22 cellular contexts compared by ENCODE assay signal in the genomic region with DNA sequence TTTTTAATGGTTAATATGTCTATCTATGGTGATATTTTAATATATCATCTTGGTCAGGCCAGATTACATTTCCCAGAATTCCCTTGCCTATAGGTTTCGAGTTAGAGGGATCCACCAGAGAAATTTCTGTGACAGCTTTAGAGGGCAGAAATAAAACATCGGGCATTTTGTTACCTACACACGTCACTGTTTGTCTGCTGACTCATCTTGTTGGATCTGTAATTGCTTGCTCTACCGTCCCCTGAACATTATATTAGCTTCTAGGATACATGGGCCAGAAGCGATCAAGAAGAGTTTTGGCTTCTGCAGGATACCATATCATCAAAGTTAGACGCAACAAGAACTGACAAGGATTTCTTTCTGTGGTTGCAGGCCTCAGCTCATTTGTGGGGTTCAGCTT.
DNase-seq lines count a peak whose midpoint lies in the region; ATAC-seq and TF ChIP-seq lines count a peak whose summit lies in the region.
"Had no signal": no experiment of that assay in that cellular context is flagged by ENCODE, and none has a peak within 500 bp of the region (broad histone marks: within the 10 kb centered on the region; RNA-seq: fewer than 3 reads in every experiment).

No MANE protein-coding gene starts in this region.

- in situ Hi-C loops in Caki2 (cut with HindIII; ENCODE audit: low pct_unique_long_range_greater_than_20kb, low sequenced_read_pairs), result no loop called here

- H4K20me1 ChIP-seq in GM23338 (replicated peaks; ENCODE audit: insufficient read depth) (no peaks in the 10 kb centered on the region), neural progenitor cell (ENCODE audit: low read depth) (no peaks in the 10 kb centered on the region)
- H4K20me1 ChIP-seq: BLaER1 treated with 17β-estradiol and CSF1 and Interleukin-3, amounts not matched to agents 10 nM and 100 nM had no signal

- H3K36me3 Mint-ChIP-seq in GM23338 (ENCODE audit: low read depth) (no peaks in the 10 kb centered on the region), neural progenitor cell (no peaks in the 10 kb centered on the region)
- H3K36me3 Mint-ChIP-seq in activated CD4-positive, alpha-beta memory T cell treated with anti-CD3 and anti-CD28 coated beads, Interleukin-2, amount 10 ng/mL, durations not matched to agents 7 days and 5 days (ENCODE audit: low read depth), result no peaks in the 10 kb centered on the region

- H3K4me3 Mint-ChIP-seq in GM23338 (no peak overlapping the region), neural progenitor cell (no peak overlapping the region)
- no peak overlapping the region for H3K4me3 Mint-ChIP-seq in activated CD4-positive, alpha-beta memory T cell treated with anti-CD3 and anti-CD28 coated beads, Interleukin-2, amount 10 ng/mL, durations not matched to agents 7 days and 5 days
- H3K4me3 Mint-ChIP-seq: CD4-positive, alpha-beta T cell had no signal

- H3K27ac Mint-ChIP-seq in GM23338, result no peak overlapping the region
- no peak overlapping the region for H3K27ac Mint-ChIP-seq in neural progenitor cell
- no peak overlapping the region for H3K27ac Mint-ChIP-seq in activated CD4-positive, alpha-beta memory T cell treated with anti-CD3 and anti-CD28 coated beads, Interleukin-2, amount 10 ng/mL, durations not matched to agents 7 days and 5 days
- H3K27ac Mint-ChIP-seq: CD4-positive, alpha-beta T cell had no signal

- H2AFZ ChIP-seq in GM23338 (peak overlapping the region; percentile 80; the same call in 1 of the 2 replicates), neural progenitor cell (replicated peaks) (peak overlapping the region; percentile 48)

- H3K4me1 Mint-ChIP-seq in GM23338 (peaks cover 9% of the 10 kb centered on the region), neural progenitor cell (no peaks in the 10 kb centered on the region)
- no peaks in the 10 kb centered on the region for H3K4me1 Mint-ChIP-seq in activated CD4-positive, alpha-beta memory T cell treated with anti-CD3 and anti-CD28 coated beads, Interleukin-2, amount 10 ng/mL, durations not matched to agents 7 days and 5 days

- H3K4me1 ChIP-seq in GM23338 (ENCODE audit: insufficient read depth), result peaks cover 10% of the 10 kb centered on the region
- no peaks in the 10 kb centered on the region for H3K4me1 ChIP-seq in neural progenitor cell
- H3K4me1 ChIP-seq in tibial artery, result no peaks in the 10 kb centered on the region
- H3K4me1 ChIP-seq: A549; BLaER1 treated with 17β-estradiol and CSF1 and Interleukin-3, amounts not matched to agents 10 nM and 100 nM had no signal

- H3F3A ChIP-seq in GM23338 (replicated peaks; ENCODE audit: low read depth), result no peaks in the 10 kb centered on the region
- no peaks in the 10 kb centered on the region for H3F3A ChIP-seq in neural progenitor cell (ENCODE audit: low read depth)

- H3K27me3 Mint-ChIP-seq in GM23338 (ENCODE audit: insufficient read depth, low read depth, poor library complexity) (no peaks in the 10 kb centered on the region), neural progenitor cell (ENCODE audit: insufficient read depth, low read depth) (no peaks in the 10 kb centered on the region)
- H3K27me3 Mint-ChIP-seq in activated CD4-positive, alpha-beta memory T cell treated with anti-CD3 and anti-CD28 coated beads, Interleukin-2, amount 10 ng/mL, durations not matched to agents 7 days and 5 days, result no peaks in the 10 kb centered on the region
- H3K27me3 Mint-ChIP-seq: CD4-positive, alpha-beta T cell had no signal

- H3K27ac ChIP-seq in GM23338 (ENCODE audit: low read depth) (no peak overlapping the region), neural progenitor cell (no peak overlapping the region), coronary artery (no peak overlapping the region), tibial artery (no peak overlapping the region)
- H3K27ac ChIP-seq: A549; BLaER1 treated with 17β-estradiol and CSF1 and Interleukin-3, amounts not matched to agents 10 nM and 100 nM had no signal

- H3K4me2 ChIP-seq in GM23338 (no peak overlapping the region), neural progenitor cell (no peak overlapping the region)
- H3K4me2 ChIP-seq: A549; BLaER1 treated with 17β-estradiol and CSF1 and Interleukin-3, amounts not matched to agents 10 nM and 100 nM had no signal

- H3K27me3 ChIP-seq in GM23338 (ENCODE audit: insufficient read depth) (no peaks in the 10 kb centered on the region), neural progenitor cell (no peaks in the 10 kb centered on the region), tibial artery (no peaks in the 10 kb centered on the region)
- H3K27me3 ChIP-seq: BLaER1 treated with 17β-estradiol and CSF1 and Interleukin-3, amounts not matched to agents 10 nM and 100 nM had no signal

- H3K36me3 ChIP-seq in GM23338 (ENCODE audit: insufficient read depth), result no peaks in the 10 kb centered on the region
- H3K36me3 ChIP-seq in neural progenitor cell, result no peaks in the 10 kb centered on the region
- H3K36me3 ChIP-seq in tibial artery, result no peaks in the 10 kb centered on the region
- H3K36me3 ChIP-seq: BLaER1 treated with 17β-estradiol and CSF1 and Interleukin-3, amounts not matched to agents 10 nM and 100 nM had no signal

- H3K9me3 ChIP-seq in neural progenitor cell (ENCODE audit: low read depth), result no peaks in the 10 kb centered on the region
- no peaks in the 10 kb centered on the region for H3K9me3 ChIP-seq in tibial artery
- H3K9me3 ChIP-seq: BLaER1 treated with 17β-estradiol and CSF1 and Interleukin-3, amounts not matched to agents 10 nM and 100 nM had no signal

- H3K9me2 ChIP-seq in GM23338 (ENCODE audit: insufficient read depth), result no peaks in the 10 kb centered on the region

- H3K4me3 ChIP-seq in GM23338, result no peak overlapping the region
- no peak overlapping the region for H3K4me3 ChIP-seq in neural progenitor cell
- no peak overlapping the region for H3K4me3 ChIP-seq in coronary artery
- H3K4me3 ChIP-seq in tibial artery, result no peak overlapping the region
- H3K4me3 ChIP-seq: A549; BLaER1 treated with 17β-estradiol and CSF1 and Interleukin-3, amounts not matched to agents 10 nM and 100 nM had no signal

- DNase-seq in Caki2 (ENCODE audit: low read depth) (peak; percentile 11), GM23338 (ENCODE audit: low spot score) (no peak), NCI-H460 (ENCODE audit: extremely low read depth, low read depth) (peak; percentile 23), neural progenitor cell (ENCODE audit: low spot score) (no peak), coronary artery (ENCODE audit: low spot score) (no peak), tibial artery (no peak)
- DNase-seq in activated CD4-positive, alpha-beta memory T cell treated with anti-CD3 and anti-CD28 coated beads, Interleukin-2, amount 10 ng/mL, durations not matched to agents 7 days and 5 days, result no peak
- DNase-seq: AML-193; CD4-positive, alpha-beta T cell; DMS79; GF-D8; IMR-90; KG1; MM.1S; NCI-H2029; NCI-H446 treated with DMSO at 0.1 percent for 48 hours; NCI-H526 treated with DMSO at 0.1 percent for 48 hours; RPMI8226; T-helper 1 cell had no signal

- CTCF ChIA-PET in activated CD4-positive, alpha-beta memory T cell treated with anti-CD3 and anti-CD28 coated beads, Interleukin-2, amount 10 ng/mL, durations not matched to agents 7 days and 5 days (lab: Charles Lee), result no interaction called here

- ATAC-seq in GM23338, result no peak
- ATAC-seq: A549, HCT116 had no signal

- no peak overlapping the region for H3K9ac ChIP-seq in neural progenitor cell
- H3K9ac ChIP-seq: BLaER1 treated with 17β-estradiol and CSF1 and Interleukin-3, amounts not matched to agents 10 nM and 100 nM had no signal

- intact Hi-C loops in tibial artery (cut with DNase I; ENCODE audit: low total_unique reads), result no loop called here

- no peak for TF ChIP-seq CTCF in GM23338 (conservative IDR thresholded peaks at IDR 0.05; ENCODE audit: low read depth in 2 of 2)
- TF ChIP-seq CTCF in neural progenitor cell (IDR thresholded peaks at IDR 0.05), result no peak
- TF ChIP-seq CTCF in coronary artery (IDR thresholded peaks at IDR 0.05), result no peak
- no peak for TF ChIP-seq CTCF in tibial artery (IDR thresholded peaks at IDR 0.05)

- H3K79me2 ChIP-seq in GM23338 (replicated peaks; ENCODE audit: insufficient read depth) (no peaks in the 10 kb centered on the region), neural progenitor cell (ENCODE audit: low read depth) (no peaks in the 10 kb centered on the region)

- POLR2A ChIA-PET in activated CD4-positive, alpha-beta memory T cell treated with anti-CD3 and anti-CD28 coated beads, Interleukin-2, amount 10 ng/mL, durations not matched to agents 7 days and 5 days (lab: Charles Lee), result no interaction called here

- H3K9me3 Mint-ChIP-seq in GM23338 (no peaks in the 10 kb centered on the region), neural progenitor cell (no peaks in the 10 kb centered on the region)
- peaks cover 6% of the 10 kb centered on the region for H3K9me3 Mint-ChIP-seq in activated CD4-positive, alpha-beta memory T cell treated with anti-CD3 and anti-CD28 coated beads, Interleukin-2, amount 10 ng/mL, durations not matched to agents 7 days and 5 days

TF ChIP-seq in GM23338, 12 proteins besides CTCF, POLR2A, EP300 and RAD21 (continues in another document):
- no peak for TF ChIP-seq ZNF331 (CRISPR knock-in tag; IDR thresholded peaks at IDR 0.05; ENCODE audit: low read depth)
- TF ChIP-seq CREB1 (CRISPR knock-in tag; IDR thresholded peaks at IDR 0.05; ENCODE audit: low read depth), result no peak
- no peak for TF ChIP-seq ZNF114 (CRISPR knock-in tag; IDR thresholded peaks at IDR 0.05)
- TF ChIP-seq NANOG (IDR thresholded peaks at IDR 0.05; ENCODE audit: borderline replicate concordance), result no peak
- TF ChIP-seq, protein P1, sequence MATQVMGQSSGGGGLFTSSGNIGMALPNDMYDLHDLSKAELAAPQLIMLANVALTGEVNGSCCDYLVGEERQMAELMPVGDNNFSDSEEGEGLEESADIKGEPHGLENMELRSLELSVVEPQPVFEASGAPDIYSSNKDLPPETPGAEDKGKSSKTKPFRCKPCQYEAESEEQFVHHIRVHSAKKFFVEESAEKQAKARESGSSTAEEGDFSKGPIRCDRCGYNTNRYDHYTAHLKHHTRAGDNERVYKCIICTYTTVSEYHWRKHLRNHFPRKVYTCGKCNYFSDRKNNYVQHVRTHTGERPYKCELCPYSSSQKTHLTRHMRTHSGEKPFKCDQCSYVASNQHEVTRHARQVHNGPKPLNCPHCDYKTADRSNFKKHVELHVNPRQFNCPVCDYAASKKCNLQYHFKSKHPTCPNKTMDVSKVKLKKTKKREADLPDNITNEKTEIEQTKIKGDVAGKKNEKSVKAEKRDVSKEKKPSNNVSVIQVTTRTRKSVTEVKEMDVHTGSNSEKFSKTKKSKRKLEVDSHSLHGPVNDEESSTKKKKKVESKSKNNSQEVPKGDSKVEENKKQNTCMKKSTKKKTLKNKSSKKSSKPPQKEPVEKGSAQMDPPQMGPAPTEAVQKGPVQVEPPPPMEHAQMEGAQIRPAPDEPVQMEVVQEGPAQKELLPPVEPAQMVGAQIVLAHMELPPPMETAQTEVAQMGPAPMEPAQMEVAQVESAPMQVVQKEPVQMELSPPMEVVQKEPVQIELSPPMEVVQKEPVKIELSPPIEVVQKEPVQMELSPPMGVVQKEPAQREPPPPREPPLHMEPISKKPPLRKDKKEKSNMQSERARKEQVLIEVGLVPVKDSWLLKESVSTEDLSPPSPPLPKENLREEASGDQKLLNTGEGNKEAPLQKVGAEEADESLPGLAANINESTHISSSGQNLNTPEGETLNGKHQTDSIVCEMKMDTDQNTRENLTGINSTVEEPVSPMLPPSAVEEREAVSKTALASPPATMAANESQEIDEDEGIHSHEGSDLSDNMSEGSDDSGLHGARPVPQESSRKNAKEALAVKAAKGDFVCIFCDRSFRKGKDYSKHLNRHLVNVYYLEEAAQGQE (IDR thresholded peaks at IDR 0.05; ENCODE audit: unreplicated experiment), result no peak

Comparison
In these comparisons a context has a peak if more than half of its experiments do, and no peak if none do; other contexts are left out.
1. DNase-seq: peak in Caki2 (single experiment) and NCI-H460 (single experiment); none in GM23338 (single experiment), neural progenitor cell (single experiment), activated CD4-positive, alpha-beta memory T cell treated with anti-CD3 and anti-CD28 coated beads, Interleukin-2, amount 10 ng/mL, durations not matched to agents 7 days and 5 days (single experiment), coronary artery (single experiment) and tibial artery (0 of 2).